ENCODE assay signal across 17 cellular contexts in genomic region chr9:113949206-113950078, GRCh38.
"Had no signal": no experiment of that assay in that cellular context is flagged by ENCODE, and none has a peak within 500 bp of the region (broad histone marks: within the 10 kb centered on the region; RNA-seq: fewer than 3 reads in every experiment).

No MANE protein-coding gene starts in this region.

- H3K9me3 ChIP-seq: upper lobe of right lung had no signal

- H3K27me3 Mint-ChIP-seq: activated CD4-positive, alpha-beta memory T cell treated with anti-CD3 and anti-CD28 coated beads for 36 hours; activated naive CD4-positive, alpha-beta T cell treated with anti-CD3 and anti-CD28 coated beads, Interleukin-2, amount 10 ng/mL, durations not matched to agents 7 days and 5 days; dendritic cell treated with granulocyte-macrophage colony-stimulating factor and Interleukin-4, amounts not matched to agents 40 ng/mL and 50 ng/mL, for 4 days; natural killer cell treated with Interleukin-12 subunit alpha and Interleukin-12 subunit beta and Interleukin-15 and Interleukin-18, amount 100 ng/mL, for 72 hours had no signal

- H3K4me1 ChIP-seq: upper lobe of right lung had no signal

- H3K4me3 Mint-ChIP-seq: activated CD4-positive, alpha-beta memory T cell treated with anti-CD3 and anti-CD28 coated beads for 36 hours; activated naive CD4-positive, alpha-beta T cell treated with anti-CD3 and anti-CD28 coated beads, Interleukin-2, amount 10 ng/mL, durations not matched to agents 7 days and 5 days; dendritic cell treated with granulocyte-macrophage colony-stimulating factor and Interleukin-4, amounts not matched to agents 40 ng/mL and 50 ng/mL, for 4 days; memory B cell; natural killer cell treated with Interleukin-12 subunit alpha and Interleukin-12 subunit beta and Interleukin-15 and Interleukin-18, amount 100 ng/mL, for 72 hours; T-helper 1 cell treated with Interleukin-12 subunit alpha and Interleukin-12 subunit beta and Interleukin-4 antibody, amounts not matched to agents 30 μg/mL and 1 μg/mL, for 36 hours had no signal

- H3K4me1 Mint-ChIP-seq: activated naive CD4-positive, alpha-beta T cell treated with anti-CD3 and anti-CD28 coated beads, Interleukin-2, amount 10 ng/mL, durations not matched to agents 7 days and 5 days had no signal

- H3K27ac Mint-ChIP-seq: activated CD4-positive, alpha-beta memory T cell treated with anti-CD3 and anti-CD28 coated beads for 36 hours; activated naive CD4-positive, alpha-beta T cell treated with anti-CD3 and anti-CD28 coated beads, Interleukin-2, amount 10 ng/mL, durations not matched to agents 7 days and 5 days; dendritic cell treated with granulocyte-macrophage colony-stimulating factor and Interleukin-4, amounts not matched to agents 40 ng/mL and 50 ng/mL, for 4 days; memory B cell; natural killer cell treated with Interleukin-12 subunit alpha and Interleukin-12 subunit beta and Interleukin-15 and Interleukin-18, amount 100 ng/mL, for 72 hours; T-helper 1 cell treated with Interleukin-12 subunit alpha and Interleukin-12 subunit beta and Interleukin-4 antibody, amounts not matched to agents 30 μg/mL and 1 μg/mL, for 36 hours had no signal

- H3K36me3 ChIP-seq: upper lobe of right lung had no signal

- H3K27ac ChIP-seq: upper lobe of right lung had no signal

- H3K27me3 ChIP-seq: upper lobe of right lung had no signal

- H3K9me3 Mint-ChIP-seq: activated CD4-positive, alpha-beta memory T cell treated with anti-CD3 and anti-CD28 coated beads for 36 hours; activated naive CD4-positive, alpha-beta T cell treated with anti-CD3 and anti-CD28 coated beads, Interleukin-2, amount 10 ng/mL, durations not matched to agents 7 days and 5 days; dendritic cell treated with granulocyte-macrophage colony-stimulating factor and Interleukin-4, amounts not matched to agents 40 ng/mL and 50 ng/mL, for 4 days; memory B cell; natural killer cell treated with Interleukin-12 subunit alpha and Interleukin-12 subunit beta and Interleukin-15 and Interleukin-18, amount 100 ng/mL, for 72 hours; T-helper 1 cell treated with Interleukin-12 subunit alpha and Interleukin-12 subunit beta and Interleukin-4 antibody, amounts not matched to agents 30 μg/mL and 1 μg/mL, for 36 hours had no signal

- H3K36me3 Mint-ChIP-seq: activated CD4-positive, alpha-beta memory T cell treated with anti-CD3 and anti-CD28 coated beads for 36 hours; activated naive CD4-positive, alpha-beta T cell treated with anti-CD3 and anti-CD28 coated beads, Interleukin-2, amount 10 ng/mL, durations not matched to agents 7 days and 5 days; natural killer cell treated with Interleukin-12 subunit alpha and Interleukin-12 subunit beta and Interleukin-15 and Interleukin-18, amount 100 ng/mL, for 72 hours had no signal

- DNase-seq: activated CD4-positive, alpha-beta memory T cell treated with anti-CD3 and anti-CD28 coated beads for 36 hours; activated CD4-positive, alpha-beta T cell treated with anti-CD3 and anti-CD28 coated beads for 48 hours; activated effector memory CD4-positive, alpha-beta T cell treated with anti-CD3 and anti-CD28 coated beads, Interleukin-2, amount 50 U/mL, for 16 hours; activated naive CD4-positive, alpha-beta T cell treated with anti-CD3 and anti-CD28 coated beads, Interleukin-2, amount 10 ng/mL, durations not matched to agents 7 days and 5 days; activated T-cell treated with anti-CD3 and anti-CD28 coated beads for 4 hours; amygdala; effector CD8-positive, alpha-beta T cell; hippocampal formation; left ventricle myocardium superior; nucleus accumbens; stimulated activated CD4-positive, alpha-beta T cell treated with anti-CD3 and anti-CD28 coated beads, Interleukin-4, amount 100 ng/mL, for 4 hours; stimulated activated naive CD8-positive, alpha-beta T cell treated with anti-CD3 and anti-CD28 coated beads, Interleukin-15, Interleukin-2, amounts not matched to agents 100 U/mL and 50 U/mL, for 24 hours; upper lobe of right lung had no signal

- H3K4me3 ChIP-seq: upper lobe of right lung had no signal
